ENCODE assay signal across 8 cellular contexts in genomic region chr15:56733131-56734012, GRCh38. TPM values are rescaled to one million over a fixed set of nuclear protein-coding genes. Genes with fewer than 3 reads are reported as not detected.
DNase-seq lines count a peak whose midpoint lies in the region; ATAC-seq and TF ChIP-seq lines count a peak whose summit lies in the region.

TSS of gene ZNF280D (minus strand) at chr15:56733509. CDS start at chr15:56707109, 26,400 bp downstream.

- peaks cover 4% of the 10 kb centered on the region for H3K9me3 Mint-ChIP-seq in activated CD8-positive, alpha-beta T cell treated with anti-CD3 and anti-CD28 coated beads for 36 hours

- no peak for TF ChIP-seq CTCF in activated CD8-positive, alpha-beta T cell treated with anti-CD3 and anti-CD28 coated beads for 36 hours (IDR thresholded peaks at IDR 0.05)

- H3K9ac ChIP-seq in BLaER1 (peak within 1 kb of the TSS; percentile 92), duodenal mucosa (ENCODE audit: low read depth in 1 of 2, low read length in 2 of 2) (peak within 1 kb of the TSS; percentile 82 to 92)

- DNase-seq in NCI-H748 (lab: John Stamatoyannopoulos, UW; ENCODE audit: unreplicated experiment) = peak; percentile 79
- peak; percentile 80 for DNase-seq in activated CD8-positive, alpha-beta T cell treated with anti-CD3 and anti-CD28 coated beads for 36 hours
- peak; percentile 92 to 93 for DNase-seq in lung microvascular endothelial cell (ENCODE audit: low read depth in 2 of 2)
- peak; percentile 62 to 68 (median 66) for DNase-seq in stimulated activated CD4-positive, alpha-beta T cell treated with anti-CD3 and anti-CD28 coated beads, TNF-alpha, amount 100 ng/mL, for 48 hours (ENCODE audit: low read depth in 3 of 3)

- H3K4me1 ChIP-seq in BLaER1 (peaks cover 25% of the 10 kb centered on the region), duodenal mucosa (ENCODE audit: control insufficient read depth in 1 of 2, insufficient read depth in 2 of 2, low read length in 2 of 2) (peaks cover 18 to 32% of the 10 kb centered on the region in 2 donors)

- intact Hi-C loops in activated CD8-positive, alpha-beta T cell treated with anti-CD3 and anti-CD28 coated beads for 36 hours (cut with micrococcal nuclease) = loop anchor here (5.0 kb wide), 1 partner anchor 134 kb away; no protein-coding TSS in a partner anchor

- peak within 1 kb of the TSS; percentile 93 for H3K4me2 ChIP-seq in BLaER1

- H3K27me3 ChIP-seq in BLaER1 = no peaks in the 10 kb centered on the region
- no peaks in the 10 kb centered on the region for H3K27me3 ChIP-seq in duodenal mucosa (ENCODE audit: control insufficient read depth in 1 of 2, insufficient read depth in 2 of 2, low read length in 2 of 2)

- peaks cover 30% of the 10 kb centered on the region for H3K4me1 Mint-ChIP-seq in activated CD8-positive, alpha-beta T cell treated with anti-CD3 and anti-CD28 coated beads for 36 hours (ENCODE audit: low read depth)

- peak; percentile 78 for ATAC-seq in GM19351 (IDR thresholded peaks at IDR 0.05; ENCODE audit: unreplicated experiment)
- ATAC-seq in HG03521 (IDR thresholded peaks at IDR 0.05; ENCODE audit: unreplicated experiment) = peak; percentile 80
- ATAC-seq in activated CD8-positive, alpha-beta T cell treated with anti-CD3 and anti-CD28 coated beads for 36 hours = peak; percentile 86

- H3K27me3 Mint-ChIP-seq in activated CD8-positive, alpha-beta T cell treated with anti-CD3 and anti-CD28 coated beads for 36 hours = no peaks in the 10 kb centered on the region

- H3K9me3 ChIP-seq in BLaER1 (peaks cover 9% of the 10 kb centered on the region; the same call in 1 of the 2 replicates), duodenal mucosa (ENCODE audit: control insufficient read depth in 1 of 2, low read length in 2 of 2) (no peaks in the 10 kb centered on the region)

- H3K36me3 ChIP-seq in BLaER1 (no peaks in the 10 kb centered on the region), duodenal mucosa (ENCODE audit: control insufficient read depth in 1 of 2, insufficient read depth in 2 of 2, low read length in 2 of 2) (no peaks in the 10 kb centered on the region)

- H3K27ac Mint-ChIP-seq in activated CD8-positive, alpha-beta T cell treated with anti-CD3 and anti-CD28 coated beads for 36 hours = peak within 1 kb of the TSS; percentile 97

- H3K27ac ChIP-seq in BLaER1 (peak within 1 kb of the TSS; percentile 91), duodenal mucosa (ENCODE audit: low read depth, low read length) (peak within 1 kb of the TSS; percentile 85)

- POLR2A ChIA-PET in activated CD8-positive, alpha-beta T cell treated with anti-CD3 and anti-CD28 coated beads for 36 hours (lab: Charles Lee) = interaction anchor here (0.9 to 1.5 kb wide), 5 partner anchors 13 to 90 kb away, joined by 3 to 7 read pairs (median 4); no protein-coding TSS in a partner anchor

- H3K36me3 Mint-ChIP-seq in activated CD8-positive, alpha-beta T cell treated with anti-CD3 and anti-CD28 coated beads for 36 hours (ENCODE audit: low read depth) = peaks cover 5% of the 10 kb centered on the region

- CTCF ChIA-PET in activated CD8-positive, alpha-beta T cell treated with anti-CD3 and anti-CD28 coated beads for 36 hours (lab: Charles Lee) = interaction anchor here (0.8 to 1.4 kb wide), 4 partner anchors 11 to 573 kb away, joined by 3 to 6 read pairs (median 3); no protein-coding TSS in a partner anchor

- H4K20me1 ChIP-seq in BLaER1 = no peaks in the 10 kb centered on the region

- H3K4me3 ChIP-seq in BLaER1 (peak within 1 kb of the TSS; percentile 72), duodenal mucosa (ENCODE audit: low read depth in 1 of 2, low read length in 2 of 2) (peak within 1 kb of the TSS; percentile 74 to 95)

- peak within 1 kb of the TSS; percentile 94 for H3K4me3 Mint-ChIP-seq in activated CD8-positive, alpha-beta T cell treated with anti-CD3 and anti-CD28 coated beads for 36 hours

RNA-seq across cellular contexts. Expression of gene ZNF280D, which starts in this region (rescaled TPM):
- total RNA-seq in activated CD8-positive, alpha-beta T cell treated with anti-CD3 and anti-CD28 coated beads for 36 hours = 10 to 100 TPM; 16.2 to 17.0 TPM
- 13.5 and 21.0 TPM in 2 replicates for total RNA-seq in lung microvascular endothelial cell

Comparison
In these comparisons a context has a peak if more than half of its experiments do, and no peak if none do; other contexts are left out.
1. Peak in every context shown above with its lines: DNase-seq, ATAC-seq, H3K4me3 ChIP-seq and H3K27ac ChIP-seq.